In the genomic region with DNA sequence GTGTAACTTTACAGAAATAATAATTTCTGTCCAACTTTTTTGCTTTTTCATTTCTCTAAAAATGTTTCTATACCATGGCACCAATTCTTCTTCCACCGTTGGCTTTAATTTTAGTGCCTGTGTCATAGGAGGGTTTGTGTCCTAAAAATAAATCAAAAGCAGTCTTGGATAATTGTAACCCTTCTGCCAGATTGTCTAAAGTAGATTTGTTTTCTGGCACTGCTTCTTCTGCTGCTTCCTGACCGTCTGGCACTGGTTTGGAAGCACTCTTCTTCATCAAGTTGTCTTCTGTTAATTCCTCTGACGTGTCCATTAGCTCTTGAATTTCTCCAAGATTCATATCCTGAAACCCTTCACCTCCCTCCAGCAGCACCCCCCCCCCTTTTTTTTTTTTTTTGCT, we compare ENCODE assay signal across 17 cellular contexts. TPM values are rescaled to one million over a fixed set of nuclear protein-coding genes. Genes with fewer than 3 reads are reported as not detected.
DNase-seq lines count a peak whose midpoint lies in the region; ATAC-seq and TF ChIP-seq lines count a peak whose summit lies in the region.
"Had no signal": no experiment of that assay in that cellular context is flagged by ENCODE, and none has a peak within 500 bp of the region (broad histone marks: within the 10 kb centered on the region; RNA-seq: fewer than 3 reads in every experiment).

No MANE protein-coding gene starts in this region.

- H3K4me1 Mint-ChIP-seq in CD4-positive, alpha-beta T cell (ENCODE audit: low read depth) = peaks cover 87% of the 10 kb centered on the region
- H3K4me1 Mint-ChIP-seq in naive thymus-derived CD8-positive, alpha-beta T cell = peaks cover 41 to 91% (median 83%) of the 10 kb centered on the region in 4 donors

- DNase-seq in CD4-positive, alpha-beta T cell = no peak
- DNase-seq in fibroblast of gingiva (ENCODE audit: low read depth) = peak; percentile 38
- DNase-seq in naive thymus-derived CD8-positive, alpha-beta T cell = no peak
- no peak for DNase-seq in activated CD4-positive, alpha-beta T cell treated with anti-CD3 and anti-CD28 coated beads for 48 hours
- DNase-seq in stimulated activated naive CD4-positive, alpha-beta T cell (lab: John Stamatoyannopoulos, UW) = no peak
- no peak for DNase-seq in NCI-H1930 (lab: John Stamatoyannopoulos, UW)
- DNase-seq in ascending aorta (ENCODE audit: low spot score in 2 of 2) = no peak
- DNase-seq: activated CD8-positive, alpha-beta memory T cell treated with anti-CD3 and anti-CD28 coated beads, Interleukin-2, amount 10 ng/mL, durations not matched to agents 7 days and 5 days; activated naive CD4-positive, alpha-beta T cell treated with Interleukin-2 at 50 U/mL for 16 hours; H9; lower lobe of right lung; NCI-H526 treated with DMSO at 0.1 percent for 48 hours; stimulated activated naive CD8-positive, alpha-beta T cell treated with anti-CD3 and anti-CD28 coated beads, Interleukin-15, amount 100 ng/mL, for 72 hours; T-cell; WERI-Rb-1 had no signal

- no peak overlapping the region for H3K4me3 ChIP-seq in HEK293 (ENCODE audit: low read depth, low read length)
- no peak overlapping the region for H3K4me3 ChIP-seq in ascending aorta
- H3K4me3 ChIP-seq: lower lobe of right lung had no signal

- CTCF ChIA-PET in CD4-positive, alpha-beta T cell (lab: Charles Lee) = interaction anchor here (0.5 kb wide), 1 partner anchor 24 kb away, joined by 3 read pairs; no protein-coding TSS in a partner anchor
- CTCF ChIA-PET in HEK293 (lab: Yijun Ruan, JAX) = interaction anchor here (0.9 to 1.5 kb wide), 2 partner anchors 28 to 90 kb away, joined by 3 read pairs; no protein-coding TSS in a partner anchor

- H3K4me3 Mint-ChIP-seq in CD4-positive, alpha-beta T cell = peak overlapping the region; percentile 1
- peak overlapping the region in 8 of 10 donors; percentile 2 to 46 (median 12) for H3K4me3 Mint-ChIP-seq in naive thymus-derived CD8-positive, alpha-beta T cell
- H3K4me3 Mint-ChIP-seq: activated CD8-positive, alpha-beta memory T cell treated with anti-CD3 and anti-CD28 coated beads, Interleukin-2, amount 10 ng/mL, durations not matched to agents 7 days and 5 days; H9; stimulated activated naive CD8-positive, alpha-beta T cell treated with anti-CD3 and anti-CD28 coated beads, Interleukin-15, amount 100 ng/mL, for 72 hours had no signal

- H3K9me3 ChIP-seq in CD4-positive, alpha-beta T cell (ENCODE audit: control insufficient read depth, low read length) = no peaks in the 10 kb centered on the region
- H3K9me3 ChIP-seq in HEK293 (ENCODE audit: control insufficient read depth, insufficient read depth, low read depth, low read length) = no peaks in the 10 kb centered on the region
- no peaks in the 10 kb centered on the region for H3K9me3 ChIP-seq in ascending aorta
- H3K9me3 ChIP-seq: lower lobe of right lung had no signal

- no peak overlapping the region for H3K27ac ChIP-seq in CD4-positive, alpha-beta T cell (ENCODE audit: low read depth, low read length)
- no peak overlapping the region for H3K27ac ChIP-seq in HEK293 (ENCODE audit: extremely low read depth, low read depth, low read length)
- H3K27ac ChIP-seq in ascending aorta = no peak overlapping the region
- H3K27ac ChIP-seq: lower lobe of right lung, WERI-Rb-1 had no signal

- H3K9me3 Mint-ChIP-seq in CD4-positive, alpha-beta T cell = no peaks in the 10 kb centered on the region
- peaks cover 0 to 2% (median 0%) of the 10 kb centered on the region in 9 donors for H3K9me3 Mint-ChIP-seq in naive thymus-derived CD8-positive, alpha-beta T cell
- H3K9me3 Mint-ChIP-seq: H9; stimulated activated naive CD8-positive, alpha-beta T cell treated with anti-CD3 and anti-CD28 coated beads, Interleukin-15, amount 100 ng/mL, for 72 hours; T-cell had no signal

- peaks cover 24% of the 10 kb centered on the region for H3K36me3 Mint-ChIP-seq in CD4-positive, alpha-beta T cell (ENCODE audit: low read depth)
- H3K36me3 Mint-ChIP-seq in naive thymus-derived CD8-positive, alpha-beta T cell = peaks cover 0 to 19% (median 9%) of the 10 kb centered on the region in 3 donors

- no peak for TF ChIP-seq CTCF in CD4-positive, alpha-beta T cell (IDR thresholded peaks at IDR 0.05)
- TF ChIP-seq CTCF in HEK293 (tag by site-specific recombination; IDR thresholded peaks at IDR 0.05) (no peak), ascending aorta (IDR thresholded peaks at IDR 0.05) (no peak)

- no peaks in the 10 kb centered on the region; a peak in 1 of 3 replicates for H3K36me3 ChIP-seq in HEK293 (ENCODE audit: control insufficient read depth in 2 of 2, insufficient read depth in 1 of 2, low read length in 2 of 2)
- H3K36me3 ChIP-seq in ascending aorta = no peaks in the 10 kb centered on the region
- H3K36me3 ChIP-seq: lower lobe of right lung, WERI-Rb-1 had no signal

- no peaks in the 10 kb centered on the region for H3K27me3 ChIP-seq in CD4-positive, alpha-beta T cell (ENCODE audit: control insufficient read depth, insufficient read depth, low read length)
- H3K27me3 ChIP-seq in ascending aorta = no peaks in the 10 kb centered on the region

- H3K27me3 Mint-ChIP-seq in CD4-positive, alpha-beta T cell = no peaks in the 10 kb centered on the region
- no peaks in the 10 kb centered on the region for H3K27me3 Mint-ChIP-seq in naive thymus-derived CD8-positive, alpha-beta T cell
- H3K27me3 Mint-ChIP-seq: activated CD8-positive, alpha-beta memory T cell treated with anti-CD3 and anti-CD28 coated beads, Interleukin-2, amount 10 ng/mL, durations not matched to agents 7 days and 5 days; stimulated activated naive CD8-positive, alpha-beta T cell treated with anti-CD3 and anti-CD28 coated beads, Interleukin-15, amount 100 ng/mL, for 72 hours; T-cell had no signal

- H3K27ac Mint-ChIP-seq in CD4-positive, alpha-beta T cell = peak overlapping the region; percentile 50
- H3K27ac Mint-ChIP-seq in naive thymus-derived CD8-positive, alpha-beta T cell = peak overlapping the region in 4 of 10 donors; percentile 2 to 82 (median 50)
- H3K27ac Mint-ChIP-seq: activated CD8-positive, alpha-beta memory T cell treated with anti-CD3 and anti-CD28 coated beads, Interleukin-2, amount 10 ng/mL, durations not matched to agents 7 days and 5 days; stimulated activated naive CD8-positive, alpha-beta T cell treated with anti-CD3 and anti-CD28 coated beads, Interleukin-15, amount 100 ng/mL, for 72 hours had no signal

- peaks cover 9% of the 10 kb centered on the region for H3K4me1 ChIP-seq in HEK293 (ENCODE audit: control insufficient read depth, insufficient read depth, low read length)
- H3K4me1 ChIP-seq in ascending aorta = peaks cover 6 to 24% of the 10 kb centered on the region in 2 donors

- POLR2A ChIA-PET in CD4-positive, alpha-beta T cell (lab: Charles Lee) = interaction anchor here (0.6 kb wide), 1 partner anchor 48 kb away, joined by 4 read pairs; no protein-coding TSS in a partner anchor
- POLR2A ChIA-PET in HEK293 (lab: Yijun Ruan, JAX) = no interaction called here
- POLR2A ChIA-PET in naive thymus-derived CD8-positive, alpha-beta T cell (lab: Charles Lee) = no interaction called here

- no peak for ATAC-seq in CD4-positive, alpha-beta T cell (ENCODE audit: poor library complexity)
- ATAC-seq in naive thymus-derived CD8-positive, alpha-beta T cell = no peak
- ATAC-seq: activated CD8-positive, alpha-beta memory T cell treated with anti-CD3 and anti-CD28 coated beads, Interleukin-2, amount 10 ng/mL, durations not matched to agents 7 days and 5 days; HepG2; lower lobe of right lung; stimulated activated naive CD8-positive, alpha-beta T cell treated with anti-CD3 and anti-CD28 coated beads, Interleukin-15, amount 100 ng/mL, for 72 hours; T-cell had no signal

- intact Hi-C loops in CD4-positive, alpha-beta T cell (cut with DNase I, micrococcal nuclease) = no loop called here
- intact Hi-C loops in ascending aorta (cut with DNase I) = no loop called here

TF ChIP-seq in HEK293, 187 proteins besides CTCF, POLR2A, EP300 and RAD21:
- TF ChIP-seq SP7 (tag by site-specific recombination; IDR thresholded peaks at IDR 0.05) = 0 out of 2 replicates have a peak, but pooled peaks have one; percentile 22
- TF ChIP-seq ZSCAN5A (tag by site-specific recombination; IDR thresholded peaks at IDR 0.05) = no peak

RNA-seq across cellular contexts. Expression of gene SCAF8, which starts 33.1 kb away (rescaled TPM):
- 10 to 100 TPM; 82.6 to 83.8 TPM for total RNA-seq in CD4-positive, alpha-beta T cell
- total RNA-seq in naive thymus-derived CD8-positive, alpha-beta T cell = 10 to 100 TPM; 65.2 to 67.1 TPM
- polyA plus RNA-seq in naive thymus-derived CD8-positive, alpha-beta T cell = 10 to 100 TPM; 11.0 to 17.4 (median 13.4) TPM
- total RNA-seq in ascending aorta = 22.6 TPM
